In genomic region chr19:38224014-38224862, GRCh38 we compare ENCODE assay signal across 8 cellular contexts.
DNase-seq lines count a peak whose midpoint lies in the region; ATAC-seq and TF ChIP-seq lines count a peak whose summit lies in the region.

TSS of gene DPF1 (minus strand) at chr19:38224222. CDS start at chr19:38224142, 80 bp downstream.

- DNase-seq in DMS53 treated with DMSO at 0.1 percent for 48 hours (lab: John Stamatoyannopoulos, UW; ENCODE audit: unreplicated experiment) = peak; percentile 73
- peak; percentile 96 for DNase-seq in hepatic stellate cell (ENCODE audit: low spot score)
- no peak for DNase-seq in NK-92 (lab: John Stamatoyannopoulos, UW; ENCODE audit: unreplicated experiment)

- peak within 1 kb of the TSS; percentile 54 for H3K27ac ChIP-seq in angular gyrus (ENCODE audit: low read depth, low read length)
- no peak within 1 kb of the TSS for H3K27ac ChIP-seq in skin epidermis

- peak; percentile 19; the same call in 1 of the 2 replicates for TF ChIP-seq CTCF in LNCAP (IDR thresholded peaks at IDR 0.05)

- ATAC-seq in GM21528 (IDR thresholded peaks at IDR 0.05; ENCODE audit: low FRiP score, unreplicated experiment) (peak; percentile 77), SK-N-SH treated with all-trans-retinoic acid at 6 μM for 48 hours (peak; percentile 97)

- H3K4me3 ChIP-seq in skin epidermis = peak within 1 kb of the TSS; percentile 15 to 38 (median 31)

TF ChIP-seq in SK-N-SH treated with all-trans-retinoic acid at 6 μM for 48 hours, 23 proteins besides CTCF, POLR2A, EP300 and RAD21:
- no peak for TF ChIP-seq ZNF8 (CRISPR knock-in tag; IDR thresholded peaks at IDR 0.05)
- TF ChIP-seq ZFP3 (CRISPR knock-in tag; IDR thresholded peaks at IDR 0.05) = peak; percentile 92
- TF ChIP-seq TOX (CRISPR knock-in tag; IDR thresholded peaks at IDR 0.05; ENCODE audit: borderline replicate concordance) = no peak
- TF ChIP-seq BACH2 (CRISPR knock-in tag; IDR thresholded peaks at IDR 0.05; ENCODE audit: borderline replicate concordance) = no peak
- no peak for TF ChIP-seq ZNF565 (CRISPR knock-in tag; conservative IDR thresholded peaks at IDR 0.05; ENCODE audit: low read depth)
TF ChIP-seq in SK-N-SH treated with all-trans-retinoic acid at 6 μM for 48 hours: peak in this region for 1.
